In genomic region chr18:47283476-47283875, GRCh38 we compare ENCODE assay signal across 9 cellular contexts.
DNase-seq lines count a peak whose midpoint lies in the region; ATAC-seq lines count a peak whose summit lies in the region.
"Had no signal": no experiment of that assay in that cellular context is flagged by ENCODE, and none has a peak within 500 bp of the region (broad histone marks: within the 10 kb centered on the region; RNA-seq: fewer than 3 reads in every experiment).

No MANE protein-coding gene starts in this region.

- H3K36me3 ChIP-seq in SK-N-MC (ENCODE audit: insufficient read depth, low read length) = no peaks in the 10 kb centered on the region

- H3K9me3 ChIP-seq in SK-N-MC (ENCODE audit: low read depth, low read length) = no peaks in the 10 kb centered on the region

- H3K27ac ChIP-seq in SK-N-MC = no peak overlapping the region

- no peak for ATAC-seq in GM18909 (IDR thresholded peaks at IDR 0.05; ENCODE audit: poor library complexity, unreplicated experiment)

- no peak overlapping the region for H3K4me3 ChIP-seq in SK-N-MC

- H3K9ac ChIP-seq in SK-N-MC (ENCODE audit: insufficient read length) = no peak overlapping the region

- DNase-seq in D341Med (ENCODE audit: low spot score) = peak; percentile 68
- peak; percentile 1 for DNase-seq in HK-2 (ENCODE audit: unreplicated experiment)
- peak; percentile 8 for DNase-seq in SK-N-MC (ENCODE audit: low read depth, low spot score)
- peak; percentile 71 for DNase-seq in islet precursor cell
- no peak for DNase-seq in NCI-H1694 (lab: John Stamatoyannopoulos, UW)
- no peak for DNase-seq in NCI-H2081 treated with DMSO at 0.1 percent for 48 hours (lab: John Stamatoyannopoulos, UW)
- no peak for DNase-seq in activated CD4-positive, alpha-beta T cell treated with anti-CD3 and anti-CD28 coated beads, Interleukin-2, amount 50 U/mL, for 1 hour
- DNase-seq: activated CD4-positive, alpha-beta T cell treated with anti-CD3 and anti-CD28 coated beads for 1 hour had no signal

Comparison
In these comparisons a context has a peak if more than half of its experiments do, and no peak if none do; other contexts are left out.
1. DNase-seq: peak in D341Med (single experiment), HK-2 (single experiment), SK-N-MC (single experiment) and islet precursor cell (single experiment); none in NCI-H1694 (single experiment), NCI-H2081 treated with DMSO at 0.1 percent for 48 hours (single experiment) and activated CD4-positive, alpha-beta T cell treated with anti-CD3 and anti-CD28 coated beads, Interleukin-2, amount 50 U/mL, for 1 hour (single experiment).